ENCODE assay signal across 5 cellular contexts in the genomic region with DNA sequence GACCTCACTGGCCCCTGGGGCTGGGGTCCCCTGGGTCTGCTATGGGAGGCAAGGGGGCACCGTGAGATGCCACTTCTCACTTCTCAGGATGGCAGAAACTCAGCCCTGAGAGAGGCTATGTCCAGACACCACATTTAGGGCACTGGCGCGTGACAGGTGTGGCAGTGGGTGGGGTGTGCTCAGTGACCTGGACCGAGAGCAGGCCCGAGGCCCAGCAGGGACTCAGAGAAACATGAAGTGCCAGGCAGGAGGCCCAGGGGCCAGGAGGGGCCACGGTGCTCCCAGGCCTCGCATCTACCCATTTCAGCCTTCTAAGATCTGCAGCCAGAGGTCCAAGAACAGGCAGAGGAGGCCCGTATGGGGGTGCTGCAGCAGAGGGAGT.
DNase-seq lines count a peak whose midpoint lies in the region; ATAC-seq and TF ChIP-seq lines count a peak whose summit lies in the region.
"Not testable (repeated sequence)": the region's sequence is repeated elsewhere in the genome, so short reads cannot be mapped to it uniquely, and the experiment has no call there.

No MANE protein-coding gene starts in this region.

- WGBS in endodermal cell (ENCODE audit: insufficient coverage in 1 of 2, insufficient read length in 1 of 2), 2 experiments, result 93 to 96% methylated on average over 3 to 5 of the region's 8 CpGs

- not testable (repeated sequence) for H3K36me3 ChIP-seq in endodermal cell (ENCODE audit: control insufficient read depth, insufficient read depth, low read length); mucosa of descending colon (ENCODE audit: low read depth)

- not testable (repeated sequence) for H3K4me1 ChIP-seq in endodermal cell (ENCODE audit: control insufficient read depth, insufficient read depth, low read length); mucosa of descending colon (ENCODE audit: low read depth)

- not testable (repeated sequence) for TF ChIP-seq CTCF in endodermal cell (conservative IDR thresholded peaks at IDR 0.05); mucosa of descending colon (IDR thresholded peaks at IDR 0.05)

- not testable (repeated sequence) for H3K9ac ChIP-seq in endodermal cell (ENCODE audit: extremely low read depth, low read length, poor library complexity, severe bottlenecking)

- H3K27ac ChIP-seq in endodermal cell (ENCODE audit: low read depth, low read length), result not testable (repeated sequence)

- H3K36me3 Mint-ChIP-seq in endodermal cell (ENCODE audit: low read depth), result not testable (repeated sequence)

- not testable (repeated sequence) for H3K9me3 Mint-ChIP-seq in endodermal cell; stimulated activated naive CD8-positive, alpha-beta T cell treated with anti-CD3 and anti-CD28 coated beads, Interleukin-15, amount 100 ng/mL, for 72 hours

- H3K27ac Mint-ChIP-seq in endodermal cell; stimulated activated naive CD8-positive, alpha-beta T cell treated with anti-CD3 and anti-CD28 coated beads, Interleukin-15, amount 100 ng/mL, for 72 hours: not testable (repeated sequence)

- not testable (repeated sequence) for H3K4me3 ChIP-seq in endodermal cell (ENCODE audit: low read length); mucosa of descending colon

- not testable (repeated sequence) for H3K9me3 ChIP-seq in endodermal cell (ENCODE audit: control insufficient read depth, low read length); mucosa of descending colon

- H3K4me1 Mint-ChIP-seq in endodermal cell; stimulated activated naive CD8-positive, alpha-beta T cell treated with anti-CD3 and anti-CD28 coated beads, Interleukin-15, amount 100 ng/mL, for 72 hours: not testable (repeated sequence)

- DNase-seq in endodermal cell, result peak; percentile 9
- peak; percentile 15 for DNase-seq in iPS-NIHi11 (ENCODE audit: low spot score)
- not testable (repeated sequence) for DNase-seq in mucosa of descending colon; stimulated activated naive CD8-positive, alpha-beta T cell treated with anti-CD3 and anti-CD28 coated beads, Interleukin-15, amount 100 ng/mL, for 72 hours

- peak; percentile 63 for TF ChIP-seq EP300 in Ishikawa (IDR thresholded peaks at IDR 0.05; ENCODE audit: borderline replicate concordance)

- not testable (repeated sequence) for TF ChIP-seq RAD21 in Ishikawa (IDR thresholded peaks at IDR 0.05; ENCODE audit: low read depth)

- H3K27me3 Mint-ChIP-seq in endodermal cell (ENCODE audit: insufficient read depth), result not testable (repeated sequence)
- peaks cover 12% of the 10 kb centered on the region for H3K27me3 Mint-ChIP-seq in stimulated activated naive CD8-positive, alpha-beta T cell treated with anti-CD3 and anti-CD28 coated beads, Interleukin-15, amount 100 ng/mL, for 72 hours

- H3K4me3 Mint-ChIP-seq in endodermal cell; stimulated activated naive CD8-positive, alpha-beta T cell treated with anti-CD3 and anti-CD28 coated beads, Interleukin-15, amount 100 ng/mL, for 72 hours: not testable (repeated sequence)

- intact Hi-C loops in mucosa of descending colon (cut with DNase I, micrococcal nuclease), result not testable (repeated sequence)

- not testable (repeated sequence) for H3K27me3 ChIP-seq in endodermal cell (ENCODE audit: control insufficient read depth, insufficient read depth, low read length, poor library complexity, severe bottlenecking)

- ATAC-seq in mucosa of descending colon, result peak; percentile 15
- ATAC-seq in stimulated activated naive CD8-positive, alpha-beta T cell treated with anti-CD3 and anti-CD28 coated beads, Interleukin-15, amount 100 ng/mL, for 72 hours, result peak; percentile 9

TF ChIP-seq in Ishikawa, 13 proteins besides CTCF, POLR2A, EP300 and RAD21:
- peak; percentile 52 for TF ChIP-seq TEAD4 (IDR thresholded peaks at IDR 0.05)
- TF ChIP-seq, protein P1, sequence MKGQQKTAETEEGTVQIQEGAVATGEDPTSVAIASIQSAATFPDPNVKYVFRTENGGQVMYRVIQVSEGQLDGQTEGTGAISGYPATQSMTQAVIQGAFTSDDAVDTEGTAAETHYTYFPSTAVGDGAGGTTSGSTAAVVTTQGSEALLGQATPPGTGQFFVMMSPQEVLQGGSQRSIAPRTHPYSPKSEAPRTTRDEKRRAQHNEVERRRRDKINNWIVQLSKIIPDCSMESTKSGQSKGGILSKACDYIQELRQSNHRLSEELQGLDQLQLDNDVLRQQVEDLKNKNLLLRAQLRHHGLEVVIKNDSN (IDR thresholded peaks at IDR 0.05), result peak; percentile 33
- peak; percentile 35; the same call in 1 of the 2 replicates for TF ChIP-seq NFIC (IDR thresholded peaks at IDR 0.05)
- TF ChIP-seq, protein P2, sequence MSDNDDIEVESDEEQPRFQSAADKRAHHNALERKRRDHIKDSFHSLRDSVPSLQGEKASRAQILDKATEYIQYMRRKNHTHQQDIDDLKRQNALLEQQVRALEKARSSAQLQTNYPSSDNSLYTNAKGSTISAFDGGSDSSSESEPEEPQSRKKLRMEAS (IDR thresholded peaks at IDR 0.05), result peak; percentile 37; the same call in 1 of the 2 replicates
- TF ChIP-seq TCF12 (IDR thresholded peaks at IDR 0.05; ENCODE audit: low read depth), result peak; percentile 49; the same call in 1 of the 2 replicates
